ENCODE assay signal across 13 cellular contexts in genomic region chr19:1826557-1827521, GRCh38. TPM values are rescaled to one million over a fixed set of nuclear protein-coding genes. Genes with fewer than 3 reads are reported as not detected.
DNase-seq lines count a peak whose midpoint lies in the region; ATAC-seq and TF ChIP-seq lines count a peak whose summit lies in the region.
"Had no signal": no experiment of that assay in that cellular context is flagged by ENCODE, and none has a peak within 500 bp of the region (broad histone marks: within the 10 kb centered on the region; RNA-seq: fewer than 3 reads in every experiment).

No MANE protein-coding gene starts in this region.

- H3K9me3 ChIP-seq in DND-41 (ENCODE audit: insufficient read depth, low read length, severe bottlenecking), result no peaks in the 10 kb centered on the region
- no peaks in the 10 kb centered on the region for H3K9me3 ChIP-seq in NT2/D1 (ENCODE audit: insufficient read depth, low read length)
- H3K9me3 ChIP-seq: gastrocnemius medialis, psoas muscle had no signal

- no peak overlapping the region for H2AFZ ChIP-seq in DND-41 (ENCODE audit: low read depth, low read length)

- no peak overlapping the region for H3K27ac Mint-ChIP-seq in activated CD8-positive, alpha-beta T cell treated with anti-CD3 and anti-CD28 coated beads, Interleukin-2, amount 10 ng/mL, durations not matched to agents 7 days and 5 days
- H3K27ac Mint-ChIP-seq: activated naive CD8-positive, alpha-beta T cell treated with anti-CD3 and anti-CD28 coated beads, Interleukin-2, amount 10 ng/mL, durations not matched to agents 7 days and 5 days; CD4-positive, CD25-positive, alpha-beta regulatory T cell; dendritic cell treated with granulocyte-macrophage colony-stimulating factor and Interleukin-4, amounts not matched to agents 40 ng/mL and 50 ng/mL, for 4 days had no signal

- no peaks in the 10 kb centered on the region for H3K4me1 ChIP-seq in DND-41 (ENCODE audit: insufficient read depth, low read length)
- peaks cover 13% of the 10 kb centered on the region for H3K4me1 ChIP-seq in NT2/D1 (ENCODE audit: insufficient read depth, insufficient read length)

- H3K27me3 ChIP-seq in DND-41 (ENCODE audit: insufficient read depth, low read length, poor library complexity) (no peaks in the 10 kb centered on the region), NT2/D1 (ENCODE audit: insufficient read depth, insufficient read length) (no peaks in the 10 kb centered on the region)
- H3K27me3 ChIP-seq: gastrocnemius medialis had no signal

- no peak for TF ChIP-seq CTCF in DND-41 (IDR thresholded peaks at IDR 0.05; ENCODE audit: borderline replicate concordance, extremely low read depth, low read length, poor library complexity, severe bottlenecking)
- no peak for TF ChIP-seq CTCF in fibroblast of villous mesenchyme (IDR thresholded peaks at IDR 0.05; ENCODE audit: insufficient read depth, low read depth, low read length)

- no peak overlapping the region for H3K9ac ChIP-seq in DND-41 (ENCODE audit: low read depth, low read length)
- H3K9ac ChIP-seq in NT2/D1 (ENCODE audit: insufficient read length, low read depth), result peak overlapping the region; percentile 85

- H3K27me3 Mint-ChIP-seq in activated CD8-positive, alpha-beta T cell treated with anti-CD3 and anti-CD28 coated beads, Interleukin-2, amount 10 ng/mL, durations not matched to agents 7 days and 5 days (ENCODE audit: low read depth), result no peaks in the 10 kb centered on the region
- H3K27me3 Mint-ChIP-seq: activated naive CD8-positive, alpha-beta T cell treated with anti-CD3 and anti-CD28 coated beads, Interleukin-2, amount 10 ng/mL, durations not matched to agents 7 days and 5 days; CD4-positive, CD25-positive, alpha-beta regulatory T cell; dendritic cell treated with granulocyte-macrophage colony-stimulating factor and Interleukin-4, amounts not matched to agents 40 ng/mL and 50 ng/mL, for 4 days had no signal

- H3K4me3 Mint-ChIP-seq in activated CD8-positive, alpha-beta T cell treated with anti-CD3 and anti-CD28 coated beads, Interleukin-2, amount 10 ng/mL, durations not matched to agents 7 days and 5 days, result no peak overlapping the region
- H3K4me3 Mint-ChIP-seq: activated naive CD8-positive, alpha-beta T cell treated with anti-CD3 and anti-CD28 coated beads, Interleukin-2, amount 10 ng/mL, durations not matched to agents 7 days and 5 days; CD4-positive, CD25-positive, alpha-beta regulatory T cell; dendritic cell treated with granulocyte-macrophage colony-stimulating factor and Interleukin-4, amounts not matched to agents 40 ng/mL and 50 ng/mL, for 4 days had no signal

- peaks cover 32% of the 10 kb centered on the region for H3K79me2 ChIP-seq in DND-41 (ENCODE audit: insufficient read depth, low read length)

- H4K20me1 ChIP-seq in DND-41 (ENCODE audit: insufficient read depth, low read length), result peaks cover 66% of the 10 kb centered on the region

- DNase-seq in DND-41, result no peak
- DNase-seq in NT2/D1 (ENCODE audit: low read depth, low spot score), result no peak
- peak; percentile 13 for DNase-seq in fibroblast of villous mesenchyme (ENCODE audit: low read depth)
- peak; percentile 49 for DNase-seq in mucosa of gallbladder (ENCODE audit: low spot score)
- DNase-seq in NCI-H2171 treated with DMSO at 0.1 percent for 48 hours (lab: John Stamatoyannopoulos, UW), result no peak
- no peak for DNase-seq in AG08395 (ENCODE audit: low spot score)
- DNase-seq in activated CD8-positive, alpha-beta T cell treated with anti-CD3 and anti-CD28 coated beads, Interleukin-2, amount 10 ng/mL, durations not matched to agents 7 days and 5 days, result no peak

- CTCF ChIA-PET in activated CD8-positive, alpha-beta T cell treated with anti-CD3 and anti-CD28 coated beads, Interleukin-2, amount 10 ng/mL, durations not matched to agents 7 days and 5 days (lab: Charles Lee), result interaction anchor here (0.9 to 2.4 kb wide), 25 partner anchors 8 to 280 kb away, joined by 3 to 32 read pairs (median 6); partner anchors contain the start of gene MBD3

- no peak overlapping the region for H3K4me2 ChIP-seq in DND-41 (ENCODE audit: insufficient read depth, low read length)

- H3K9me3 Mint-ChIP-seq in activated CD8-positive, alpha-beta T cell treated with anti-CD3 and anti-CD28 coated beads, Interleukin-2, amount 10 ng/mL, durations not matched to agents 7 days and 5 days (ENCODE audit: insufficient read depth), result no peaks in the 10 kb centered on the region
- H3K9me3 Mint-ChIP-seq: activated naive CD8-positive, alpha-beta T cell treated with anti-CD3 and anti-CD28 coated beads, Interleukin-2, amount 10 ng/mL, durations not matched to agents 7 days and 5 days; CD4-positive, CD25-positive, alpha-beta regulatory T cell; dendritic cell treated with granulocyte-macrophage colony-stimulating factor and Interleukin-4, amounts not matched to agents 40 ng/mL and 50 ng/mL, for 4 days had no signal

- peaks cover 4% of the 10 kb centered on the region for H3K4me1 Mint-ChIP-seq in activated CD8-positive, alpha-beta T cell treated with anti-CD3 and anti-CD28 coated beads, Interleukin-2, amount 10 ng/mL, durations not matched to agents 7 days and 5 days (ENCODE audit: low read depth)
- H3K4me1 Mint-ChIP-seq: activated naive CD8-positive, alpha-beta T cell treated with anti-CD3 and anti-CD28 coated beads, Interleukin-2, amount 10 ng/mL, durations not matched to agents 7 days and 5 days had no signal

- H3K4me3 ChIP-seq in DND-41 (ENCODE audit: low read depth in 1 of 2, low read length in 2 of 2), result no peak overlapping the region
- H3K4me3 ChIP-seq in NT2/D1 (ENCODE audit: insufficient read length, low read depth), result peak overlapping the region; percentile 39
- H3K4me3 ChIP-seq in fibroblast of villous mesenchyme (ENCODE audit: low read depth, low read length), result no peak overlapping the region
- H3K4me3 ChIP-seq: gastrocnemius medialis, psoas muscle had no signal

- ATAC-seq in DND-41 (ENCODE audit: insufficient read depth, low read depth) (peak; percentile 7; the same call in 1 of the 3 replicates), HG03139 (IDR thresholded peaks at IDR 0.05; ENCODE audit: unreplicated experiment) (no peak)
- no peak for ATAC-seq in activated CD8-positive, alpha-beta T cell treated with anti-CD3 and anti-CD28 coated beads, Interleukin-2, amount 10 ng/mL, durations not matched to agents 7 days and 5 days

- H3K36me3 Mint-ChIP-seq in activated CD8-positive, alpha-beta T cell treated with anti-CD3 and anti-CD28 coated beads, Interleukin-2, amount 10 ng/mL, durations not matched to agents 7 days and 5 days (ENCODE audit: low read depth), result peaks cover 16% of the 10 kb centered on the region

- H3K27ac ChIP-seq in DND-41 (ENCODE audit: low read length), result no peak overlapping the region
- H3K27ac ChIP-seq: gastrocnemius medialis, psoas muscle had no signal

- POLR2A ChIA-PET in activated CD8-positive, alpha-beta T cell treated with anti-CD3 and anti-CD28 coated beads, Interleukin-2, amount 10 ng/mL, durations not matched to agents 7 days and 5 days (lab: Charles Lee), result no interaction called here

- H3K36me3 ChIP-seq in DND-41 (ENCODE audit: insufficient read depth, low read length) (peaks cover 79% of the 10 kb centered on the region), NT2/D1 (ENCODE audit: insufficient read depth, insufficient read length, low read length) (peaks cover 78% of the 10 kb centered on the region)

RNA-seq across cellular contexts. Expression of gene ATP8B3, which starts 14.8 kb away (rescaled TPM):
- 0.86 and 1.6 TPM in 2 replicates for total RNA-seq in fibroblast of villous mesenchyme
- 2.9 TPM for total RNA-seq in mucosa of gallbladder
- total RNA-seq in activated CD8-positive, alpha-beta T cell treated with anti-CD3 and anti-CD28 coated beads, Interleukin-2, amount 10 ng/mL, durations not matched to agents 7 days and 5 days, result 10 to 100 TPM; 20.2 to 27.8 TPM

RNA-seq across cellular contexts. Expression of gene REXO1, which starts 21.4 kb away (rescaled TPM):
- total RNA-seq in fibroblast of villous mesenchyme, result 11.2 and 15.8 TPM in 2 replicates
- 39.2 TPM for total RNA-seq in mucosa of gallbladder
- 10 to 100 TPM; 47.9 to 52.9 TPM for total RNA-seq in activated CD8-positive, alpha-beta T cell treated with anti-CD3 and anti-CD28 coated beads, Interleukin-2, amount 10 ng/mL, durations not matched to agents 7 days and 5 days

RNA-seq across cellular contexts. Expression of gene KLF16, which starts 36.5 kb away (rescaled TPM):
- 10.4 and 16.8 TPM in 2 replicates for total RNA-seq in fibroblast of villous mesenchyme
- 23.2 TPM for total RNA-seq in mucosa of gallbladder
- total RNA-seq in activated CD8-positive, alpha-beta T cell treated with anti-CD3 and anti-CD28 coated beads, Interleukin-2, amount 10 ng/mL, durations not matched to agents 7 days and 5 days, result 10 to 100 TPM; 26.5 to 29.8 TPM

RNA-seq across cellular contexts. Expression of gene ABHD17A, which starts 58.5 kb away (rescaled TPM):
- 45.8 and 62.2 TPM in 2 replicates for total RNA-seq in fibroblast of villous mesenchyme
- 85.2 TPM for total RNA-seq in mucosa of gallbladder
- 100 to 1,000 TPM; 181 to 196 TPM for total RNA-seq in activated CD8-positive, alpha-beta T cell treated with anti-CD3 and anti-CD28 coated beads, Interleukin-2, amount 10 ng/mL, durations not matched to agents 7 days and 5 days

Comparison
In these comparisons a context has a peak if more than half of its experiments do, and no peak if none do; other contexts are left out.
1. DNase-seq: peak in fibroblast of villous mesenchyme (single experiment) and mucosa of gallbladder (single experiment); none in DND-41 (single experiment), NT2/D1 (single experiment), NCI-H2171 treated with DMSO at 0.1 percent for 48 hours (single experiment), AG08395 (single experiment) and activated CD8-positive, alpha-beta T cell treated with anti-CD3 and anti-CD28 coated beads, Interleukin-2, amount 10 ng/mL, durations not matched to agents 7 days and 5 days (single experiment).